ENCODE assay signal across 8 cellular contexts in the genomic region with DNA sequence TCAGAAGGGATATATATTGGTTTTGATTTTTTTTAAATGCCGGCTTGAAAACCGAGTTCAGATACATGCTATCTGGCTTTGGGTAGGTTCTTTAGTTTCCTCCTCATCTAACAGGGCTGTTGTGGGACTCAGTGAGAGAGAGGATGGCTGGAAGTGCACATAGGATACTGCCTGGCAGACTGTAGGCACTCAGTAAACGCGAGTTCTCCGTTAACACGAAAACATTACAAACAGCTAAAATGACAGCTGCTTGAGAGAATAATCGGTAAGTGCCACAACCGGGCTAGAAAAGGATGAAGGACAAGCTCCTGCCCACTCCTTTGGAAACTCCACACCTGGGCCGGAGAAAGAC. TPM values are rescaled to one million over a fixed set of nuclear protein-coding genes. Genes with fewer than 3 reads are reported as not detected.
A peak's percentile ranks its signal among the peaks of the same experiment; 100 is the strongest.
DNase-seq lines count a peak whose midpoint lies in the region; ATAC-seq and TF ChIP-seq lines count a peak whose summit lies in the region.

No MANE protein-coding gene starts in this region.

- peak overlapping the region; percentile 81 for H3K27ac ChIP-seq in vagina

- H3K27ac Mint-ChIP-seq in central memory CD8-positive, alpha-beta T cell (ENCODE audit: low read depth), result peak overlapping the region; percentile 96
- peak overlapping the region; percentile 97 for H3K27ac Mint-ChIP-seq in memory B cell

- intact Hi-C loops in vagina (cut with DNase I), result loop anchor here (10.0 kb wide), 1 partner anchor 296 kb away; the partner anchor contains the start of gene TPBGL

- H3K36me3 Mint-ChIP-seq in central memory CD8-positive, alpha-beta T cell (ENCODE audit: insufficient read depth), result peaks cover 16% of the 10 kb centered on the region
- peaks cover 18% of the 10 kb centered on the region for H3K36me3 Mint-ChIP-seq in memory B cell

- peaks cover 27% of the 10 kb centered on the region for H3K4me1 ChIP-seq in vagina

- H3K9me3 ChIP-seq in MG63 (no peaks in the 10 kb centered on the region), vagina (no peaks in the 10 kb centered on the region)

- DNase-seq in DMS53 (lab: John Stamatoyannopoulos, UW) (peak; percentile 84), MG63 (peak; percentile 1), memory B cell (ENCODE audit: low spot score in 2 of 2) (no peak), vagina (ENCODE audit: extremely low spot score in 2 of 2) (no peak), HPDE6-E6E7 (ENCODE audit: extremely low spot score) (no peak), AG08395 (ENCODE audit: low spot score) (no peak)
- no peak for DNase-seq in central memory CD8-positive, alpha-beta T cell (ENCODE audit: low spot score in 2 of 2)

- H3K4me3 ChIP-seq in MG63 (peak overlapping the region; percentile 92), vagina (peak overlapping the region; percentile 73 to 74)

- peak overlapping the region; percentile 94 for H3K4me3 Mint-ChIP-seq in central memory CD8-positive, alpha-beta T cell
- peak overlapping the region; percentile 93 for H3K4me3 Mint-ChIP-seq in memory B cell

- H3K27me3 Mint-ChIP-seq in central memory CD8-positive, alpha-beta T cell, result no peaks in the 10 kb centered on the region
- H3K27me3 Mint-ChIP-seq in memory B cell, result no peaks in the 10 kb centered on the region

- no peaks in the 10 kb centered on the region for H3K9me3 Mint-ChIP-seq in central memory CD8-positive, alpha-beta T cell
- no peaks in the 10 kb centered on the region for H3K9me3 Mint-ChIP-seq in memory B cell

- TF ChIP-seq CTCF in vagina (IDR thresholded peaks at IDR 0.05), result no peak

- no peaks in the 10 kb centered on the region for H3K27me3 ChIP-seq in MG63
- H3K27me3 ChIP-seq in vagina, result no peaks in the 10 kb centered on the region

- ATAC-seq in GM21528 (IDR thresholded peaks at IDR 0.05; ENCODE audit: low FRiP score, unreplicated experiment) (peak; percentile 19), memory B cell (ENCODE audit: low read depth) (peak; percentile 9)
- peak; percentile 31 for ATAC-seq in central memory CD8-positive, alpha-beta T cell (replicated peaks; ENCODE audit: extremely low read depth, poor library complexity, severe bottlenecking)

- TF ChIP-seq POLR2A in vagina (IDR thresholded peaks at IDR 0.05), result no peak

- H3K36me3 ChIP-seq in MG63 (peaks cover 27% of the 10 kb centered on the region), vagina (no peaks in the 10 kb centered on the region)

- H3K4me1 Mint-ChIP-seq in central memory CD8-positive, alpha-beta T cell, result peaks cover 58% of the 10 kb centered on the region
- peaks cover 44% of the 10 kb centered on the region for H3K4me1 Mint-ChIP-seq in memory B cell

RNA-seq across cellular contexts. Expression of gene XRRA1, which starts 0.4 kb away (rescaled TPM):
- 1.1 and 64.7 TPM in 2 replicates for total RNA-seq in MG63 (2014; rRNA removed; shearing (Covaris generic); ENCODE audit: low replicate concordance)
- total RNA-seq in vagina, result 9.6 TPM

RNA-seq across cellular contexts. Expression of gene SPCS2, which starts 0.5 kb away (rescaled TPM):
- 15.6 and 17.1 TPM in 2 replicates for total RNA-seq in MG63 (2014; rRNA removed; shearing (Covaris generic); ENCODE audit: low replicate concordance)
- total RNA-seq in vagina, result 26.0 TPM

RNA-seq across cellular contexts. Expression of gene NEU3, which starts 40.2 kb away (rescaled TPM):
- total RNA-seq in MG63 (2014; rRNA removed; shearing (Covaris generic); ENCODE audit: low replicate concordance), result 4.9 and 10.9 TPM in 2 replicates
- total RNA-seq in vagina, result 5.6 TPM

Comparison
In these comparisons a context has a peak if more than half of its experiments do, and no peak if none do; other contexts are left out.
1. DNase-seq: peak in DMS53 (single experiment) and MG63 (single experiment); none in central memory CD8-positive, alpha-beta T cell (0 of 2), memory B cell (0 of 2), vagina (0 of 2), HPDE6-E6E7 (single experiment) and AG08395 (single experiment).
2. Peak in every context shown above with its lines, with median percentiles within 50 percentile points of each other: ATAC-seq.